ENCODE assay signal across 8 cellular contexts in genomic region chr3:54639790-54640372, GRCh38.
A peak's percentile ranks its signal among the peaks of the same experiment; 100 is the strongest.
DNase-seq lines count a peak whose midpoint lies in the region; ATAC-seq, FAIRE-seq and TF ChIP-seq lines count a peak whose summit lies in the region.
"Not testable (repeated sequence)": the region's sequence is repeated elsewhere in the genome, so short reads cannot be mapped to it uniquely, and the experiment has no call there.

No MANE protein-coding gene starts in this region.

- not testable (repeated sequence) for H4K8ac ChIP-seq in trophoblast cell (ENCODE audit: low read depth, low read length)

- H3K4me2 ChIP-seq in keratinocyte (ENCODE audit: control insufficient read depth, extremely low read depth, insufficient read depth, low read depth, low read length), result peak overlapping the region; percentile 16
- not testable (repeated sequence) for H3K4me2 ChIP-seq in trophoblast cell (ENCODE audit: low read length)

- peak overlapping the region; percentile 36; the same call in 1 of the 2 replicates for H3K9ac ChIP-seq in ES-I3 (ENCODE audit: low read depth, low read length)
- H3K9ac ChIP-seq in HUES48 (ENCODE audit: low read depth, low read length), result peak overlapping the region; percentile 14
- not testable (repeated sequence) for H3K9ac ChIP-seq in endodermal cell (ENCODE audit: extremely low read depth, low read length, poor library complexity, severe bottlenecking); keratinocyte (ENCODE audit: control insufficient read depth, extremely low read depth, insufficient read depth, low read length); trophoblast cell (ENCODE audit: low read length)

- H2BK12ac ChIP-seq in trophoblast cell (ENCODE audit: low read length), result not testable (repeated sequence)

- H2AK5ac ChIP-seq in trophoblast cell (ENCODE audit: low read length), result not testable (repeated sequence)

- H3K4ac ChIP-seq in trophoblast cell (ENCODE audit: low read depth, low read length), result not testable (repeated sequence)

- H2AFZ ChIP-seq in keratinocyte (ENCODE audit: control insufficient read depth, low read length); trophoblast cell (ENCODE audit: insufficient read depth, low read length, poor library complexity): not testable (repeated sequence)

- dilution Hi-C loops in keratinocyte (cut with MboI; ENCODE audit: extremely low pct_ligation_motif_present, low sequenced_read_pairs), result not testable (repeated sequence)

- peak overlapping the region; percentile 97 for H3K27ac ChIP-seq in HUES48 (ENCODE audit: low read depth, low read length)
- H3K27ac ChIP-seq in endodermal cell (ENCODE audit: low read depth, low read length); keratinocyte (ENCODE audit: control insufficient read depth, insufficient read depth, low read length); trophoblast cell (ENCODE audit: low read depth, low read length): not testable (repeated sequence)

- H3K4me1 Mint-ChIP-seq in WTC11 (peaks cover 50% of the 10 kb centered on the region), endodermal cell (peaks cover 34% of the 10 kb centered on the region)
- not testable (repeated sequence) for H3K4me1 Mint-ChIP-seq in glutamatergic neuron (ENCODE audit: low read depth, unreplicated experiment)

- not testable (repeated sequence) for H2BK120ac ChIP-seq in trophoblast cell (ENCODE audit: insufficient read depth, low read length, poor library complexity)

- not testable (repeated sequence) for H3K14ac ChIP-seq in trophoblast cell (ENCODE audit: low read length)

- DNase-seq in WTC11 (ENCODE audit: low spot score), result peak; percentile 58
- peak; percentile 79 for DNase-seq in endodermal cell
- DNase-seq in glutamatergic neuron; keratinocyte (ENCODE audit: low read depth, low spot score): not testable (repeated sequence)
- peak; percentile 10 to 30 for DNase-seq in trophoblast cell

- H2BK5ac ChIP-seq in trophoblast cell (ENCODE audit: low read depth, low read length, poor library complexity), result not testable (repeated sequence)

- H4K91ac ChIP-seq in trophoblast cell (ENCODE audit: low read depth, low read length), result not testable (repeated sequence)

- H4K20me1 ChIP-seq in keratinocyte (ENCODE audit: control insufficient read depth, extremely low read depth, insufficient read depth, low read length), result not testable (repeated sequence)

- peak; percentile 38 for ATAC-seq in WTC11

- CTCF ChIA-PET in WTC11 (lab: Charles Lee), result interaction anchor here (0.6 kb wide), 1 partner anchor 1609 kb away, joined by 3 read pairs; no protein-coding TSS in a partner anchor

- H3K36me3 Mint-ChIP-seq in WTC11 (peaks cover 16% of the 10 kb centered on the region), endodermal cell (ENCODE audit: low read depth) (peaks cover 10% of the 10 kb centered on the region)
- not testable (repeated sequence) for H3K36me3 Mint-ChIP-seq in glutamatergic neuron (ENCODE audit: unreplicated experiment)

- not testable (repeated sequence) for H3K79me1 ChIP-seq in trophoblast cell (ENCODE audit: low read length)

- H3K23ac ChIP-seq in trophoblast cell (ENCODE audit: low read length), result not testable (repeated sequence)

- H3K9me3 Mint-ChIP-seq in WTC11; endodermal cell; glutamatergic neuron (ENCODE audit: unreplicated experiment): not testable (repeated sequence)

- not testable (repeated sequence) for TF ChIP-seq CTCF in WTC11 (IDR thresholded peaks at IDR 0.05); endodermal cell (conservative IDR thresholded peaks at IDR 0.05); glutamatergic neuron (IDR thresholded peaks at IDR 0.05; ENCODE audit: partially characterized antibody, unreplicated experiment); keratinocyte (optimal IDR thresholded peaks at IDR 0.05 in 1 of 3, IDR thresholded peaks at IDR 0.05 in 1 of 3, conservative IDR thresholded peaks at IDR 0.05 in 1 of 3; ENCODE audit: extremely low read depth in 1 of 3, insufficient read depth in 2 of 3, low read length in 3 of 3)

- H3K36me3 ChIP-seq in ES-I3 (ENCODE audit: insufficient read depth, low read length) (peaks cover 22% of the 10 kb centered on the region), HUES48 (ENCODE audit: control insufficient read depth, insufficient read depth, low read length) (peaks cover 25% of the 10 kb centered on the region)
- not testable (repeated sequence) for H3K36me3 ChIP-seq in endodermal cell (ENCODE audit: control insufficient read depth, insufficient read depth, low read length); keratinocyte (ENCODE audit: control insufficient read depth in 2 of 2, extremely low read depth in 1 of 2, insufficient read depth in 2 of 2, low read length in 2 of 2); trophoblast cell (ENCODE audit: control insufficient read depth in 1 of 2, insufficient read depth in 2 of 2, low read length in 2 of 2)

- not testable (repeated sequence) for H3K27me3 ChIP-seq in HUES48 (ENCODE audit: control insufficient read depth, insufficient read depth, low read length); endodermal cell (ENCODE audit: control insufficient read depth, insufficient read depth, low read length, poor library complexity, severe bottlenecking); keratinocyte (ENCODE audit: control insufficient read depth, extremely low read depth, insufficient read depth, low read length); trophoblast cell (ENCODE audit: insufficient read depth, low read length)

- 13 to 25% methylated on average over 2 to 9 of the region's 12 CpGs for WGBS in endodermal cell (ENCODE audit: insufficient coverage in 1 of 2, insufficient read length in 1 of 2), 2 experiments
- no CpG with 5 or more reads among the region's 12 CpGs for WGBS in trophoblast cell (ENCODE audit: extremely low coverage, insufficient coverage, insufficient read length)

- H3K4me3 Mint-ChIP-seq in WTC11, endodermal cell: not testable (repeated sequence)
- peak overlapping the region; percentile 70 for H3K4me3 Mint-ChIP-seq in glutamatergic neuron (ENCODE audit: unreplicated experiment)

- not testable (repeated sequence) for H4K12ac ChIP-seq in trophoblast cell (ENCODE audit: low read depth, low read length)

- not testable (repeated sequence) for H3K27ac Mint-ChIP-seq in WTC11; glutamatergic neuron (ENCODE audit: unreplicated experiment)
- H3K27ac Mint-ChIP-seq in endodermal cell, result peak overlapping the region; percentile 80

- H3K9me1 ChIP-seq in keratinocyte (ENCODE audit: control insufficient read depth, extremely low read depth, insufficient read depth, low read length), result not testable (repeated sequence)

- not testable (repeated sequence) for H3K9me3 ChIP-seq in ES-I3 (ENCODE audit: control insufficient read depth, insufficient read depth, low read length); HUES48 (ENCODE audit: control insufficient read depth, insufficient read depth, low read length); endodermal cell (ENCODE audit: control insufficient read depth, low read length); keratinocyte (ENCODE audit: control insufficient read depth, low read depth, low read length); trophoblast cell (ENCODE audit: insufficient read depth, low read depth, low read length)

- H3K4me3 ChIP-seq in HUES48 (ENCODE audit: low read depth, low read length), result peak overlapping the region; percentile 41
- not testable (repeated sequence) for H3K4me3 ChIP-seq in endodermal cell (ENCODE audit: low read length); keratinocyte (ENCODE audit: control insufficient read depth in 2 of 3, extremely low read depth in 1 of 3, insufficient read depth in 2 of 3, low read depth in 1 of 3, low read length in 3 of 3); trophoblast cell (ENCODE audit: low read depth, low read length)
- H3K4me3 ChIP-seq in iPS-11a (ENCODE audit: low read depth, low read length), result peak overlapping the region; percentile 13

- not testable (repeated sequence) for H3K27me3 Mint-ChIP-seq in WTC11 (ENCODE audit: low read depth); endodermal cell (ENCODE audit: insufficient read depth)
- peaks cover 15% of the 10 kb centered on the region for H3K27me3 Mint-ChIP-seq in glutamatergic neuron (ENCODE audit: unreplicated experiment)

- H3K4me1 ChIP-seq in ES-I3 (ENCODE audit: insufficient read depth, low read length) (peaks cover 32% of the 10 kb centered on the region), HUES48 (ENCODE audit: control insufficient read depth, insufficient read depth, low read length) (peaks cover 34% of the 10 kb centered on the region)
- not testable (repeated sequence) for H3K4me1 ChIP-seq in endodermal cell (ENCODE audit: control insufficient read depth, insufficient read depth, low read length); keratinocyte (ENCODE audit: control insufficient read depth, extremely low read depth, insufficient read depth, low read length); trophoblast cell (ENCODE audit: control insufficient read depth in 1 of 2, insufficient read depth in 2 of 2, low read length in 2 of 2)

- not testable (repeated sequence) for FAIRE-seq in keratinocyte (lab: Jason Lieb, UNC)

- H3K18ac ChIP-seq in trophoblast cell (ENCODE audit: low read length), result not testable (repeated sequence)

- POLR2A ChIA-PET in WTC11 (lab: Charles Lee), result interaction anchor here (1.9 to 2.2 kb wide), 2 partner anchors 8 to 10 kb away, joined by 8 to 17 read pairs; no protein-coding TSS in a partner anchor

- H3K79me2 ChIP-seq in keratinocyte (ENCODE audit: control insufficient read depth, insufficient read depth, low read length); trophoblast cell (ENCODE audit: control insufficient read depth, insufficient read depth, low read length, poor library complexity): not testable (repeated sequence)

TF ChIP-seq in WTC11, 78 proteins besides CTCF, POLR2A, EP300 and RAD21 (continues in another document):
- TF ChIP-seq TEAD1 (CRISPR knock-in tag; IDR thresholded peaks at IDR 0.05), result peak; percentile 80; the same call in 1 of the 2 replicates
